ENCODE assay signal across 7 cellular contexts in the genomic region with DNA sequence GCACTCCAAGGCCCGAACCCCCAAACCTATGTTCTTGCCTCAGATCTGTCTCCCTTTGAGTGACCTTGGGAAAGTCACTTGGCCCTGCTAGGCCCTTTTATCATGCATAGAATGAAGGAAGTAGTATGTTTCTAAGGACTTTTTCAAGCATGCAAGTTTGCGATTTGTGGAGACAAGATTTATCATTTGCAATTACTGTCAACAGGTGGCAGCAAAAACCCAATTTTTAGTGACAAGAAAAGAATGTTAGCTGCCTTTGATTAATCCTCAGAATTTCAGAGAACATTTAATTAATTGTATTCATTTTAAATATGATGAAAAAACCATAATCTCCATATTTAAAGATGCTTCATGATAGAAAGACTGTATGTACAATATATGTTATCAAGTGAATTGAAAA. TPM values are rescaled to one million over a fixed set of nuclear protein-coding genes. Genes with fewer than 3 reads are reported as not detected.
DNase-seq lines count a peak whose midpoint lies in the region; ATAC-seq and TF ChIP-seq lines count a peak whose summit lies in the region.

No MANE protein-coding gene starts in this region.

- no peaks in the 10 kb centered on the region for H3K9me3 Mint-ChIP-seq in effector memory CD8-positive, alpha-beta T cell
- H3K9me3 Mint-ChIP-seq in neural progenitor cell: no peaks in the 10 kb centered on the region

- H4K20me1 ChIP-seq in OCI-LY7 (ENCODE audit: insufficient read depth, low read length) (no peaks in the 10 kb centered on the region), neural progenitor cell (ENCODE audit: low read depth) (no peaks in the 10 kb centered on the region)

- peak; percentile 87 for TF ChIP-seq CTCF in OCI-LY7 (conservative IDR thresholded peaks at IDR 0.05; ENCODE audit: low read length)
- peak; percentile 74 for TF ChIP-seq CTCF in neural progenitor cell (IDR thresholded peaks at IDR 0.05)

- H3K27ac ChIP-seq in OCI-LY7 (ENCODE audit: low read depth, low read length, poor library complexity, severe bottlenecking): no peak overlapping the region
- no peak overlapping the region for H3K27ac ChIP-seq in neural progenitor cell

- H3K27ac Mint-ChIP-seq in effector memory CD8-positive, alpha-beta T cell: no peak overlapping the region
- H3K27ac Mint-ChIP-seq in neural progenitor cell: no peak overlapping the region

- BruUV-seq in OCI-LY7 (replicated peaks; lab: Mats Ljungman, UMichigan): no TSS peak

- POLR2A ChIA-PET in OCI-LY7 (lab: Charles Lee): interaction anchor here (1.2 kb wide), 1 partner anchor 8 kb away, joined by 5 read pairs; no protein-coding TSS in a partner anchor

- H3K9me2 ChIP-seq in OCI-LY7 (ENCODE audit: insufficient read depth, low read length): no peaks in the 10 kb centered on the region

- peaks cover 0 to 5% of the 10 kb centered on the region in 2 donors for H3K4me1 Mint-ChIP-seq in effector memory CD8-positive, alpha-beta T cell (ENCODE audit: low read depth in 2 of 2)
- peaks cover 19% of the 10 kb centered on the region for H3K4me1 Mint-ChIP-seq in neural progenitor cell

- no peaks in the 10 kb centered on the region for H3K27me3 ChIP-seq in neural progenitor cell

- H3K4me1 ChIP-seq in OCI-LY7 (ENCODE audit: insufficient read depth, low read length, poor library complexity, severe bottlenecking) (no peaks in the 10 kb centered on the region), neural progenitor cell (peaks cover 6% of the 10 kb centered on the region)

- no peak overlapping the region for H2AFZ ChIP-seq in OCI-LY7 (ENCODE audit: low read length)
- no peak overlapping the region for H2AFZ ChIP-seq in neural progenitor cell (replicated peaks)

- intact Hi-C loops in OCI-LY7 (cut with micrococcal nuclease; ENCODE audit: unreplicated experiment): loop anchor here (2.0 to 5.0 kb wide), 2 partner anchors 654 to 871 kb away; no protein-coding TSS in a partner anchor

- H3K79me2 ChIP-seq in OCI-LY7 (ENCODE audit: insufficient read depth, low read depth, low read length) (no peaks in the 10 kb centered on the region), neural progenitor cell (ENCODE audit: low read depth) (no peaks in the 10 kb centered on the region)

- H3K27me3 Mint-ChIP-seq in effector memory CD8-positive, alpha-beta T cell: no peaks in the 10 kb centered on the region
- H3K27me3 Mint-ChIP-seq in neural progenitor cell (ENCODE audit: insufficient read depth, low read depth): peaks cover 4% of the 10 kb centered on the region

- peak; percentile 41 for ATAC-seq in effector memory CD8-positive, alpha-beta T cell (replicated peaks)
- ATAC-seq in GM21447 (IDR thresholded peaks at IDR 0.05; ENCODE audit: unreplicated experiment): no peak
- no peak for ATAC-seq in GM21390 (IDR thresholded peaks at IDR 0.05; ENCODE audit: unreplicated experiment)

- H3F3A ChIP-seq in neural progenitor cell (ENCODE audit: low read depth): no peaks in the 10 kb centered on the region

- H3K36me3 ChIP-seq in OCI-LY7 (ENCODE audit: insufficient read depth, low read length): no peaks in the 10 kb centered on the region
- no peaks in the 10 kb centered on the region for H3K36me3 ChIP-seq in neural progenitor cell

- H3K9me3 ChIP-seq in OCI-LY7 (ENCODE audit: low read length): no peaks in the 10 kb centered on the region
- H3K9me3 ChIP-seq in neural progenitor cell (ENCODE audit: low read depth): no peaks in the 10 kb centered on the region

- no peaks in the 10 kb centered on the region for H3K36me3 Mint-ChIP-seq in effector memory CD8-positive, alpha-beta T cell (ENCODE audit: insufficient read depth)
- no peaks in the 10 kb centered on the region for H3K36me3 Mint-ChIP-seq in neural progenitor cell

- H3K4me2 ChIP-seq in OCI-LY7 (ENCODE audit: low read length) (no peak overlapping the region), neural progenitor cell (no peak overlapping the region)

- no peak overlapping the region for H3K4me3 Mint-ChIP-seq in effector memory CD8-positive, alpha-beta T cell
- H3K4me3 Mint-ChIP-seq in neural progenitor cell: no peak overlapping the region

- H3K4me3 ChIP-seq in OCI-LY7 (ENCODE audit: low read depth, low read length, poor library complexity, severe bottlenecking): no peak overlapping the region
- no peak overlapping the region for H3K4me3 ChIP-seq in neural progenitor cell

- DNase-seq in DMS153 (lab: John Stamatoyannopoulos, UW) (peak; percentile 4), HCEC 1CT (peak; percentile 54), OCI-LY7 (ENCODE audit: low spot score) (peak; percentile 58), neural progenitor cell (ENCODE audit: low spot score) (peak; percentile 56)
- DNase-seq in effector memory CD8-positive, alpha-beta T cell: peak; percentile 41 to 50 (median 44)

- CTCF ChIA-PET in OCI-LY7 (lab: Charles Lee; ENCODE audit: unreplicated experiment): no interaction called here

- H3K9ac ChIP-seq in neural progenitor cell: no peak overlapping the region

RNA-seq across cellular contexts. Expression of a gene that starts 28.3 kb away (rescaled TPM):
- 10.4 and 12.0 TPM in 2 replicates for total RNA-seq in OCI-LY7 (2014; rRNA removed; shearing (Covaris generic))
- total RNA-seq in OCI-LY7 (2022): 27.0 and 28.8 TPM in 2 replicates
- total RNA-seq in neural progenitor cell (ENCODE audit: low replicate concordance): 24.3 and 28.6 TPM in 2 replicates

Comparison
In these comparisons a context has a peak if more than half of its experiments do, and no peak if none do; other contexts are left out.
1. DNase-seq: peak in every context shown above with its lines; median percentile 58 in OCI-LY7; 56 in neural progenitor cell; 54 in HCEC 1CT; 44 in effector memory CD8-positive, alpha-beta T cell; 4 in DMS153.